9 cellular contexts compared by ENCODE assay signal in genomic region chr1:1057769-1058087, GRCh38. TPM values are rescaled to one million over a fixed set of nuclear protein-coding genes. Genes with fewer than 3 reads are reported as not detected.
DNase-seq lines count a peak whose midpoint lies in the region; ATAC-seq and TF ChIP-seq lines count a peak whose summit lies in the region.
"Not testable (repeated sequence)": the region's sequence is repeated elsewhere in the genome, so short reads cannot be mapped to it uniquely, and the experiment has no call there.
"Had no signal": no experiment of that assay in that cellular context is flagged by ENCODE, and none has a peak within 500 bp of the region (broad histone marks: within the 10 kb centered on the region; RNA-seq: fewer than 3 reads in every experiment).

No MANE protein-coding gene starts in this region.

- intact Hi-C loops in Calu3 (cut with micrococcal nuclease; ENCODE audit: unreplicated experiment) = loop anchor here (5.0 kb wide), 1 partner anchor 35 kb away; the partner anchor contains the start of gene AGRN

- not testable (repeated sequence) for DNase-seq in Calu3; WTC11 (ENCODE audit: low spot score); activated naive CD4-positive, alpha-beta T cell treated with anti-CD3 and anti-CD28 coated beads, Interleukin-2, amount 10 ng/mL, durations not matched to agents 7 days and 5 days; endodermal cell; stimulated activated naive CD8-positive, alpha-beta T cell treated with anti-CD3 and anti-CD28 coated beads, Interleukin-15, amount 100 ng/mL, for 72 hours

- H3K36me3 ChIP-seq in endodermal cell (ENCODE audit: control insufficient read depth, insufficient read depth, low read length) = peaks cover 14% of the 10 kb centered on the region

- not testable (repeated sequence) for H3K4me3 ChIP-seq in endodermal cell (ENCODE audit: low read length)

- H3K4me3 Mint-ChIP-seq in Calu3 (ENCODE audit: low read depth, unreplicated experiment) = peak overlapping the region; percentile 73
- peak overlapping the region; percentile 79 for H3K4me3 Mint-ChIP-seq in WTC11
- H3K4me3 Mint-ChIP-seq in activated naive CD4-positive, alpha-beta T cell treated with anti-CD3 and anti-CD28 coated beads, Interleukin-2, amount 10 ng/mL, durations not matched to agents 7 days and 5 days = peak overlapping the region; percentile 75
- H3K4me3 Mint-ChIP-seq in endodermal cell = peak overlapping the region; percentile 56
- peak overlapping the region; percentile 43 to 79 (median 50) for H3K4me3 Mint-ChIP-seq in nephron
- H3K4me3 Mint-ChIP-seq in stimulated activated naive CD8-positive, alpha-beta T cell treated with anti-CD3 and anti-CD28 coated beads, Interleukin-15, amount 100 ng/mL, for 72 hours = peak overlapping the region; percentile 26 to 88

- H3K9me3 Mint-ChIP-seq in Calu3 (ENCODE audit: low read depth, unreplicated experiment); WTC11; activated naive CD4-positive, alpha-beta T cell treated with anti-CD3 and anti-CD28 coated beads, Interleukin-2, amount 10 ng/mL, durations not matched to agents 7 days and 5 days; endodermal cell; nephron; stimulated activated naive CD8-positive, alpha-beta T cell treated with anti-CD3 and anti-CD28 coated beads, Interleukin-15, amount 100 ng/mL, for 72 hours: not testable (repeated sequence)

- not testable (repeated sequence) for BruUV-seq in Calu3 (replicated peaks; lab: Mats Ljungman, UMichigan)

- H3K9ac ChIP-seq in endodermal cell (ENCODE audit: extremely low read depth, low read length, poor library complexity, severe bottlenecking) = not testable (repeated sequence)

- H3K4me1 ChIP-seq in endodermal cell (ENCODE audit: control insufficient read depth, insufficient read depth, low read length) = not testable (repeated sequence)

- CTCF ChIA-PET in Calu3 (lab: Charles Lee) (interaction anchor here (0.6 kb wide), 1 partner anchor 719 kb away, joined by 4 read pairs; no protein-coding TSS in a partner anchor), WTC11 (lab: Charles Lee) (interaction anchor here (0.6 to 4.0 kb wide), 3 partner anchors 17 to 74 kb away, joined by 3 to 20 read pairs (median 3); no protein-coding TSS in a partner anchor)
- CTCF ChIA-PET in activated naive CD4-positive, alpha-beta T cell treated with anti-CD3 and anti-CD28 coated beads, Interleukin-2, amount 10 ng/mL, durations not matched to agents 7 days and 5 days (lab: Charles Lee) = not testable (repeated sequence)

- ATAC-seq in WTC11; stimulated activated naive CD8-positive, alpha-beta T cell treated with anti-CD3 and anti-CD28 coated beads, Interleukin-15, amount 100 ng/mL, for 72 hours: not testable (repeated sequence)

- POLR2A ChIA-PET in WTC11 (lab: Charles Lee) = not testable (repeated sequence)

- H3K27ac ChIP-seq in endodermal cell (ENCODE audit: low read depth, low read length) = not testable (repeated sequence)

- not testable (repeated sequence) for TF ChIP-seq CTCF in Calu3 (IDR thresholded peaks at IDR 0.05; ENCODE audit: unreplicated experiment); WTC11 (IDR thresholded peaks at IDR 0.05); endodermal cell (conservative IDR thresholded peaks at IDR 0.05); nephron (IDR thresholded peaks at IDR 0.05; ENCODE audit: unreplicated experiment in 3 of 3)

- peaks cover 47% of the 10 kb centered on the region for H3K27me3 ChIP-seq in endodermal cell (ENCODE audit: control insufficient read depth, insufficient read depth, low read length, poor library complexity, severe bottlenecking)

- H3K27me3 Mint-ChIP-seq in Calu3 (ENCODE audit: unreplicated experiment) = not testable (repeated sequence)
- H3K27me3 Mint-ChIP-seq in WTC11 (ENCODE audit: low read depth) (peaks cover 47% of the 10 kb centered on the region), endodermal cell (ENCODE audit: insufficient read depth) (peaks cover 54% of the 10 kb centered on the region), nephron (ENCODE audit: low read depth) (peaks cover 61% of the 10 kb centered on the region)
- H3K27me3 Mint-ChIP-seq in activated naive CD4-positive, alpha-beta T cell treated with anti-CD3 and anti-CD28 coated beads, Interleukin-2, amount 10 ng/mL, durations not matched to agents 7 days and 5 days = peaks cover 61% of the 10 kb centered on the region
- H3K27me3 Mint-ChIP-seq in stimulated activated naive CD8-positive, alpha-beta T cell treated with anti-CD3 and anti-CD28 coated beads, Interleukin-15, amount 100 ng/mL, for 72 hours = peaks cover 41% of the 10 kb centered on the region

- not testable (repeated sequence) for H3K27ac Mint-ChIP-seq in Calu3 (ENCODE audit: unreplicated experiment); WTC11; activated naive CD4-positive, alpha-beta T cell treated with anti-CD3 and anti-CD28 coated beads, Interleukin-2, amount 10 ng/mL, durations not matched to agents 7 days and 5 days; endodermal cell; nephron; stimulated activated naive CD8-positive, alpha-beta T cell treated with anti-CD3 and anti-CD28 coated beads, Interleukin-15, amount 100 ng/mL, for 72 hours

- H3K4me1 Mint-ChIP-seq in Calu3 (ENCODE audit: low read depth, unreplicated experiment); WTC11; endodermal cell; nephron: not testable (repeated sequence)
- peaks cover 30% of the 10 kb centered on the region for H3K4me1 Mint-ChIP-seq in activated naive CD4-positive, alpha-beta T cell treated with anti-CD3 and anti-CD28 coated beads, Interleukin-2, amount 10 ng/mL, durations not matched to agents 7 days and 5 days
- peaks cover 37% of the 10 kb centered on the region for H3K4me1 Mint-ChIP-seq in stimulated activated naive CD8-positive, alpha-beta T cell treated with anti-CD3 and anti-CD28 coated beads, Interleukin-15, amount 100 ng/mL, for 72 hours

- H3K36me3 Mint-ChIP-seq in Calu3 (ENCODE audit: insufficient read depth, unreplicated experiment) = peaks cover 81% of the 10 kb centered on the region
- H3K36me3 Mint-ChIP-seq in WTC11; activated naive CD4-positive, alpha-beta T cell treated with anti-CD3 and anti-CD28 coated beads, Interleukin-2, amount 10 ng/mL, durations not matched to agents 7 days and 5 days: not testable (repeated sequence)
- H3K36me3 Mint-ChIP-seq in endodermal cell (ENCODE audit: low read depth) = peaks cover 15% of the 10 kb centered on the region
- H3K36me3 Mint-ChIP-seq in nephron (ENCODE audit: low read depth) = peaks cover 14% of the 10 kb centered on the region

- not testable (repeated sequence) for H3K9me3 ChIP-seq in endodermal cell (ENCODE audit: control insufficient read depth, low read length)

- 87 to 91% methylated on average over 15 of the region's 15 CpGs for WGBS in endodermal cell (ENCODE audit: insufficient coverage in 1 of 2, insufficient read length in 1 of 2), 2 experiments

RNA-seq across cellular contexts. Expression of gene RNF223, which starts 16.4 kb away (rescaled TPM):
- 5.0 and 5.6 TPM in 2 replicates for total RNA-seq in Calu3 (2022)
- not detected in 3 replicates for total RNA-seq in WTC11 (2021)
- not detected for total RNA-seq in endodermal cell
- polyA plus RNA-seq in endodermal cell (2013, experiment 1 of 2) = not detected
- not detected for polyA plus RNA-seq in endodermal cell (2013, experiment 2 of 2)
- total RNA-seq: CD4-positive, alpha-beta memory T cell; H9; NCI-H460 had no signal
- polyA plus RNA-seq: CD4-positive, alpha-beta memory T cell had no signal

RNA-seq across cellular contexts. Expression of gene AGRN, which starts 37.8 kb away (rescaled TPM):
- 446 and 552 TPM in 2 replicates for total RNA-seq in Calu3 (2022)
- 184 to 198 TPM (median 186 TPM) in 3 replicates for total RNA-seq in WTC11 (2021)
- 100 to 1,000 TPM; 269 to 288 TPM for total RNA-seq in endodermal cell
- polyA plus RNA-seq in endodermal cell (2013, experiment 1 of 2) = 192 TPM
- polyA plus RNA-seq in endodermal cell (2013, experiment 2 of 2) = 176 TPM
- polyA plus RNA-seq: CD4-positive, alpha-beta memory T cell had no signal

RNA-seq across cellular contexts. Expression of gene ISG15, which starts 44.4 kb away (rescaled TPM):
- 165 and 522 TPM in 2 replicates for total RNA-seq in Calu3 (2022)
- 29.5 to 38.3 TPM (median 36.1 TPM) in 3 replicates for total RNA-seq in WTC11 (2021)
- 10 to 100 TPM; 46.6 to 48.4 TPM for total RNA-seq in endodermal cell
- polyA plus RNA-seq in endodermal cell (2013, experiment 1 of 2) = 31.4 TPM
- 31.8 TPM for polyA plus RNA-seq in endodermal cell (2013, experiment 2 of 2)

RNA-seq across cellular contexts. Expression of gene HES4, which starts 57.8 kb away (rescaled TPM):
- 35.5 and 51.3 TPM in 2 replicates for total RNA-seq in Calu3 (2022)
- total RNA-seq in WTC11 (2021) = 4.5 to 10.7 TPM (median 8.3 TPM) in 3 replicates
- 10 to 100 TPM; 16.1 to 19.7 TPM for total RNA-seq in endodermal cell
- 144 TPM for polyA plus RNA-seq in endodermal cell (2013, experiment 1 of 2)
- polyA plus RNA-seq in endodermal cell (2013, experiment 2 of 2) = 117 TPM
- total RNA-seq: CD4-positive, alpha-beta memory T cell had no signal

RNA-seq across cellular contexts. Expression of gene C1orf159, which starts 58.2 kb away (rescaled TPM):
- total RNA-seq in Calu3 (2022) = 32.4 and 34.7 TPM in 2 replicates
- total RNA-seq in WTC11 (2021) = 13.9 to 17.8 TPM (median 14.0 TPM) in 3 replicates
- total RNA-seq in endodermal cell = 10 to 100 TPM; 23.1 to 29.5 TPM
- 22.6 TPM for polyA plus RNA-seq in endodermal cell (2013, experiment 1 of 2)
- 22.5 TPM for polyA plus RNA-seq in endodermal cell (2013, experiment 2 of 2)
